9 cellular contexts compared by ENCODE assay signal in genomic region chr22:45268167-45268957, GRCh38. TPM values are rescaled to one million over a fixed set of nuclear protein-coding genes. Genes with fewer than 3 reads are reported as not detected.
DNase-seq lines count a peak whose midpoint lies in the region; TF ChIP-seq lines count a peak whose summit lies in the region.
"Had no signal": no experiment of that assay in that cellular context is flagged by ENCODE, and none has a peak within 500 bp of the region (broad histone marks: within the 10 kb centered on the region; RNA-seq: fewer than 3 reads in every experiment).

No MANE protein-coding gene starts in this region.

- H3K4me1 Mint-ChIP-seq in HFFc6 (ENCODE audit: low read depth) (peaks cover 25% of the 10 kb centered on the region), endothelial cell (ENCODE audit: unreplicated experiment) (no peaks in the 10 kb centered on the region), nephron progenitor cell (peaks cover 34% of the 10 kb centered on the region)

- peaks cover 6% of the 10 kb centered on the region for H3K27me3 Mint-ChIP-seq in HFFc6 (ENCODE audit: insufficient read depth)
- H3K27me3 Mint-ChIP-seq in endothelial cell (ENCODE audit: unreplicated experiment), result peaks cover 2% of the 10 kb centered on the region
- H3K27me3 Mint-ChIP-seq in nephron progenitor cell (ENCODE audit: low read depth, poor library complexity), result peaks cover 26% of the 10 kb centered on the region

- POLR2A ChIA-PET in GM10248 (lab: Yijun Ruan, JAX), result no interaction called here

- no peak for TF ChIP-seq CTCF in HFFc6 (IDR thresholded peaks at IDR 0.05)
- no peak for TF ChIP-seq CTCF in endothelial cell (IDR thresholded peaks at IDR 0.05; ENCODE audit: unreplicated experiment)
- no peak for TF ChIP-seq CTCF in nephron progenitor cell (IDR thresholded peaks at IDR 0.05)
- no peak for TF ChIP-seq CTCF in GM10248 (IDR thresholded peaks at IDR 0.05; ENCODE audit: control extremely low read depth, extremely low read depth, low read depth, missing control alignments)

- CTCF ChIA-PET in GM10248 (lab: Yijun Ruan, JAX), result interaction anchor here (1.2 to 1.9 kb wide), 5 partner anchors 13 to 309 kb away, joined by 3 to 4 read pairs (median 4); no protein-coding TSS in a partner anchor

- H3K36me3 Mint-ChIP-seq in HFFc6 (ENCODE audit: low read depth) (no peaks in the 10 kb centered on the region), endothelial cell (ENCODE audit: low read depth, unreplicated experiment) (no peaks in the 10 kb centered on the region), nephron progenitor cell (ENCODE audit: low read depth) (no peaks in the 10 kb centered on the region)

- peak; percentile 29 for DNase-seq in COLO668 (lab: John Stamatoyannopoulos, UW; ENCODE audit: unreplicated experiment)
- no peak for DNase-seq in HFFc6
- DNase-seq in T follicular helper cell (ENCODE audit: low read depth), result peak; percentile 13
- peak; percentile 58 for DNase-seq in endothelial cell (ENCODE audit: low spot score)
- DNase-seq in nephron progenitor cell, result peak; percentile 86
- DNase-seq in kidney tubule cell (ENCODE audit: low spot score), result no peak
- no peak for DNase-seq in GM10248 (ENCODE audit: extremely low spot score)
- no peak for DNase-seq in NCI-H446 treated with DMSO at 0.1 percent for 48 hours (lab: John Stamatoyannopoulos, UW)

- no peak overlapping the region for H3K27ac Mint-ChIP-seq in HFFc6
- no peak overlapping the region for H3K27ac Mint-ChIP-seq in endothelial cell (ENCODE audit: unreplicated experiment)
- peak overlapping the region; percentile 91 for H3K27ac Mint-ChIP-seq in nephron progenitor cell

- no peaks in the 10 kb centered on the region for H3K9me3 Mint-ChIP-seq in HFFc6
- H3K9me3 Mint-ChIP-seq in endothelial cell (ENCODE audit: unreplicated experiment), result no peaks in the 10 kb centered on the region
- no peaks in the 10 kb centered on the region for H3K9me3 Mint-ChIP-seq in nephron progenitor cell

- H3K4me3 Mint-ChIP-seq in HFFc6 (peak overlapping the region; percentile 90), endothelial cell (ENCODE audit: unreplicated experiment) (peak overlapping the region; percentile 89), nephron progenitor cell (peak overlapping the region; percentile 87)

RNA-seq across cellular contexts. Expression of gene UPK3A, which starts 16.4 kb away (rescaled TPM):
- not detected for total RNA-seq in HFFc6 (2021; fragmentation: NEBNext Ultra II Directional; extraction: Animal tissue kit (Norgen Biotek cat#: 25700))
- total RNA-seq in endothelial cell (ENCODE audit: unreplicated experiment), result not detected
- total RNA-seq: NCI-H460 had no signal

RNA-seq across cellular contexts. Expression of gene KIAA0930, which starts 27.7 kb away (rescaled TPM):
- 10 to 100 TPM; 53.9 to 70.1 (median 57.8) TPM for total RNA-seq in HFFc6 (2021; fragmentation: NEBNext Ultra II Directional; extraction: Animal tissue kit (Norgen Biotek cat#: 25700))
- total RNA-seq in endothelial cell (ENCODE audit: unreplicated experiment), result 18.7 TPM

RNA-seq across cellular contexts. Expression of gene FAM118A, which starts 41.4 kb away (rescaled TPM):
- 10 to 100 TPM in 4 of 6 experiments, 1 to 10 TPM in 2; 8.6 to 13.2 (median 10.7) TPM for total RNA-seq in HFFc6 (2021; fragmentation: NEBNext Ultra II Directional; extraction: Animal tissue kit (Norgen Biotek cat#: 25700))
- 26.6 TPM for total RNA-seq in endothelial cell (ENCODE audit: unreplicated experiment)

Comparison
In these comparisons a context has a peak if more than half of its experiments do, and no peak if none do; other contexts are left out.
1. DNase-seq: peak in COLO668 (single experiment), T follicular helper cell (single experiment), endothelial cell (single experiment) and nephron progenitor cell (single experiment); none in HFFc6 (single experiment), kidney tubule cell (single experiment), GM10248 (single experiment) and NCI-H446 treated with DMSO at 0.1 percent for 48 hours (single experiment).
2. Peak in every context shown above with its lines, with median percentiles within 50 percentile points of each other: H3K4me3 Mint-ChIP-seq.